22 cellular contexts compared by ENCODE assay signal in the genomic region with DNA sequence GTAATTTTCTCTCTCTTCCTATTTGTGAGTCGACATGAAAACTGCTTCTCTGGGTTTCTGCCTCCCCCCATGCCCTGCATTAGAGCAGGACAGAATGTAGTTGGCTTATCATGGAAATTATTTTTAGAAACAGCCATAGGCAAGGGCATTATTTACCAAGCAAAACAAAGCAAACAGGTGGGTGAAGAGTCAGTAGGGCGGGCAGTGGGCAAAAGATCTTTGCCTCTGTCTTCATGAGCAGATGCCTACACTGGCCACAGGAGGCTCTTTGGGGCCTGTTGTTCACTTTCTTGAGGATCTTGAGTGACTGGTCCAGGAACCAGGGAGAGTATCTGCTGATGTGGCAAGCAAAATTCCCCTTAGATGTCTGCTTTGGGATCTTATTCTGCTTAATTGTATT. TPM values are rescaled to one million over a fixed set of nuclear protein-coding genes. Genes with fewer than 3 reads are reported as not detected.
"Had no signal": no experiment of that assay in that cellular context is flagged by ENCODE, and none has a peak within 500 bp of the region (broad histone marks: within the 10 kb centered on the region; RNA-seq: fewer than 3 reads in every experiment).

No MANE protein-coding gene starts in this region.

- H3K4me3 Mint-ChIP-seq: activated CD8-positive, alpha-beta T cell treated with anti-CD3 and anti-CD28 coated beads, Interleukin-2, amount 10 ng/mL, durations not matched to agents 7 days and 5 days; activated naive CD4-positive, alpha-beta T cell treated with anti-CD3 and anti-CD28 coated beads, Interleukin-2, amount 50 U/mL, for 24 hours; T-helper 1 cell treated with Interleukin-12 subunit alpha and Interleukin-12 subunit beta and Interleukin-4 antibody, amounts not matched to agents 30 μg/mL and 1 μg/mL, for 36 hours had no signal

- DNase-seq: activated CD4-positive, alpha-beta T cell treated with anti-CD3 and anti-CD28 coated beads for 4 hours; activated CD4-positive, alpha-beta T cell treated with anti-CD3 and anti-CD28 coated beads, Interleukin-2, amount 50 U/mL, for 4 hours; activated CD8-positive, alpha-beta memory T cell treated with anti-CD3 and anti-CD28 coated beads, Interleukin-2, amount 50 U/mL, for 48 hours; activated CD8-positive, alpha-beta T cell treated with anti-CD3 and anti-CD28 coated beads, Interleukin-2, amount 10 ng/mL, durations not matched to agents 7 days and 5 days; activated effector memory CD4-positive, alpha-beta T cell treated with Interleukin-2 at 50 U/mL for 16 hours; activated naive CD4-positive, alpha-beta T cell; activated T-cell treated with anti-CD3 and anti-CD28 coated beads, Interleukin-2, amount 50 U/mL, for 1 hour; aorta; caudate nucleus; Kasumi-1; NCI-H1092; NCI-H1694 treated with DMSO at 0.1 percent for 48 hours; NCI-H2029 treated with DMSO at 0.1 percent for 48 hours; NCI-H524 treated with DMSO at 0.1 percent for 48 hours; NCI-H82; Peyer's patch; SHP77 had no signal

- H3K27me3 ChIP-seq: breast epithelium, Peyer's patch, SJSA1 had no signal

- H3K4me1 ChIP-seq: breast epithelium, Peyer's patch, SJSA1 had no signal

- H3K4me1 Mint-ChIP-seq: activated naive CD4-positive, alpha-beta T cell treated with anti-CD3 and anti-CD28 coated beads, Interleukin-2, amount 50 U/mL, for 24 hours had no signal

- H3K9me3 ChIP-seq: SJSA1 had no signal

- H3K36me3 ChIP-seq: breast epithelium, Peyer's patch, SJSA1 had no signal

- H3K27ac Mint-ChIP-seq: activated CD8-positive, alpha-beta T cell treated with anti-CD3 and anti-CD28 coated beads, Interleukin-2, amount 10 ng/mL, durations not matched to agents 7 days and 5 days; activated naive CD4-positive, alpha-beta T cell treated with anti-CD3 and anti-CD28 coated beads, Interleukin-2, amount 50 U/mL, for 24 hours; T-helper 1 cell treated with Interleukin-12 subunit alpha and Interleukin-12 subunit beta and Interleukin-4 antibody, amounts not matched to agents 30 μg/mL and 1 μg/mL, for 36 hours had no signal

- H3K4me3 ChIP-seq: breast epithelium, Peyer's patch, SJSA1 had no signal

- H3K27ac ChIP-seq: breast epithelium, Peyer's patch, SJSA1 had no signal

- H3K36me3 Mint-ChIP-seq: activated naive CD4-positive, alpha-beta T cell treated with anti-CD3 and anti-CD28 coated beads, Interleukin-2, amount 50 U/mL, for 24 hours had no signal

RNA-seq across cellular contexts. Expression of a gene that starts 42.5 kb away (rescaled TPM):
- total RNA-seq: activated CD8-positive, alpha-beta T cell treated with anti-CD3 and anti-CD28 coated beads, Interleukin-2, amount 10 ng/mL, durations not matched to agents 7 days and 5 days; aorta; OCI-LY7; Peyer's patch; SJSA1 had no signal
